22 cellular contexts compared by ENCODE assay signal in the genomic region with DNA sequence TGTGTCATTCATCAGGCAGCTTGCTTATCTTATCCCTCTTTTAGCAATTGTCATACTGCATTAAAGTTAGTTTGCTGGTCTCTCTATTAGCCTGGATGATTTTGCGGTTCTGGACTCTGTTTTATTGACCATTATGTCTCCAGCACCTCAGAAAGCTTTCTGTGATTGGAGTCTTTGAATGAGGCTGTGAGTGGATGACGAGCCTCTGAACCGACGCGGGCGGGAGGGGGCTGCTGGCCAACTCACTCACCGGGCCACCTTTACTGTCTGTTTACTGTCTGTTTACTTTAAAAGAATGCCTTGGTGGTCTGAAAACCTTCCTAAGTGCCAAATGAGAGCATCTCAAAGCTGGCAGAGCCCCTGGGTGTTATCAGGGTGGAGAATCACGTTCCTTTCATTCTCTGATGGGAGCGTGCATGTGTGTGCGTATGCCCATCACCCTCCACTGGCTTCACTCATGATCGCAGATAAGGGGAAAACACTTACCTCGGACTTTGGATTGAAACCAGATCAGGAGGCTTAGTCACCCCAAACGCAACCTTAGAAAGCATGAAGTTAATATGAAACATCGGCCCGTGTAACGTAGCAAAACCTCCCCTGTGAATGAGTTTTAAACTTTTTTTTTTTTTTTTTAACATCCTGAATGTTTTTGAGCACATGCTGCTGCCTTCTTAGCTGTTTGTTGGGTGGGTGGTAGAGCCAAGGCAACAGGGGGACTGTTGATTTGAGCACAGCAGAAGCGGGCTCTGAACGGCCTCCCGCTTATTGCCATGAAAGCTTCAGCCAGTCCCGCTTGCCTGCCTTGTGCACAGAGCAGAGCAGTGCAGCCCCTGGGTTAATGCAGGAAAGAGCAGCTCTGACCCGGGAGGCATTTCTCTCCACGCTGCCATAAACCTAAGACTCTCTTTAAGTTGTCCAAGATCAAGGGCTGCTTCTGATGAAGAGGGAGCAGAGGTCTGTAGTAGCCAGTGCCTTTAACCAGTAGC.
A peak's percentile ranks its signal among the peaks of the same experiment; 100 is the strongest.
DNase-seq lines count a peak whose midpoint lies in the region; ATAC-seq and TF ChIP-seq lines count a peak whose summit lies in the region.
"Had no signal": no experiment of that assay in that cellular context is flagged by ENCODE, and none has a peak within 500 bp of the region (broad histone marks: within the 10 kb centered on the region; RNA-seq: fewer than 3 reads in every experiment).

No MANE protein-coding gene starts in this region.

- no peak for ATAC-seq in activated naive CD8-positive, alpha-beta T cell treated with anti-CD3 and anti-CD28 coated beads, Interleukin-2, amount 50 U/mL, for 24 hours
- ATAC-seq in upper lobe of right lung (peak; percentile 25), natural killer cell (no peak), GM18858 (IDR thresholded peaks at IDR 0.05; ENCODE audit: unreplicated experiment) (no peak)
- ATAC-seq: stimulated activated naive CD8-positive, alpha-beta T cell treated with anti-CD3 and anti-CD28 coated beads, Interleukin-15, amount 100 ng/mL, for 72 hours had no signal

- no peak overlapping the region for H3K27ac ChIP-seq in upper lobe of right lung
- H3K27ac ChIP-seq: ascending aorta had no signal

- no peaks in the 10 kb centered on the region for H3K4me1 Mint-ChIP-seq in activated naive CD8-positive, alpha-beta T cell (ENCODE audit: low read depth)
- peaks cover 11% of the 10 kb centered on the region for H3K4me1 Mint-ChIP-seq in activated naive CD8-positive, alpha-beta T cell treated with anti-CD3 and anti-CD28 coated beads, Interleukin-2, amount 50 U/mL, for 24 hours
- peaks cover 53% of the 10 kb centered on the region for H3K4me1 Mint-ChIP-seq in nephron
- peaks cover 0 to 3% of the 10 kb centered on the region in 2 donors for H3K4me1 Mint-ChIP-seq in natural killer cell
- H3K4me1 Mint-ChIP-seq: immature natural killer cell had no signal

- H3K36me3 ChIP-seq in upper lobe of right lung, result no peaks in the 10 kb centered on the region
- H3K36me3 ChIP-seq: ascending aorta had no signal

- H3K27me3 Mint-ChIP-seq in activated naive CD8-positive, alpha-beta T cell, result no peaks in the 10 kb centered on the region
- H3K27me3 Mint-ChIP-seq in activated naive CD8-positive, alpha-beta T cell treated with anti-CD3 and anti-CD28 coated beads, Interleukin-2, amount 50 U/mL, for 24 hours, result peaks cover 3% of the 10 kb centered on the region
- H3K27me3 Mint-ChIP-seq in nephron (ENCODE audit: low read depth), result peaks cover 38% of the 10 kb centered on the region
- H3K27me3 Mint-ChIP-seq in natural killer cell (ENCODE audit: low read depth in 2 of 2), result peaks cover 5 to 7% of the 10 kb centered on the region in 2 donors

- intact Hi-C loops in upper lobe of right lung (cut with DNase I) (no loop called here), natural killer cell (cut with micrococcal nuclease) (no loop called here)

- no peaks in the 10 kb centered on the region for H3K36me3 Mint-ChIP-seq in activated naive CD8-positive, alpha-beta T cell
- H3K36me3 Mint-ChIP-seq in activated naive CD8-positive, alpha-beta T cell treated with anti-CD3 and anti-CD28 coated beads, Interleukin-2, amount 50 U/mL, for 24 hours (ENCODE audit: low read depth), result no peaks in the 10 kb centered on the region
- H3K36me3 Mint-ChIP-seq in nephron (ENCODE audit: low read depth) (no peaks in the 10 kb centered on the region), natural killer cell (no peaks in the 10 kb centered on the region)
- H3K36me3 Mint-ChIP-seq: CD14-positive monocyte, immature natural killer cell had no signal

- peaks cover 4% of the 10 kb centered on the region for H3K4me1 ChIP-seq in upper lobe of right lung
- H3K4me1 ChIP-seq: ascending aorta had no signal

- H3K27me3 ChIP-seq in upper lobe of right lung, result no peaks in the 10 kb centered on the region
- H3K27me3 ChIP-seq: ascending aorta had no signal

- no peak overlapping the region for H3K4me3 ChIP-seq in upper lobe of right lung
- H3K4me3 ChIP-seq: ascending aorta had no signal

- DNase-seq in activated naive CD8-positive, alpha-beta T cell treated with anti-CD3 and anti-CD28 coated beads, Interleukin-2, amount 50 U/mL, for 24 hours, result no peak
- DNase-seq in kidney tubule cell (ENCODE audit: low spot score) (peak; percentile 22), upper lobe of right lung (no peak), natural killer cell (no peak), NCI-H2029 (lab: John Stamatoyannopoulos, UW) (no peak)
- DNase-seq: activated CD4-positive, alpha-beta T cell treated with anti-CD3 and anti-CD28 coated beads for 48 hours; activated CD8-positive, alpha-beta memory T cell treated with anti-CD3 and anti-CD28 coated beads, Interleukin-2, amount 50 U/mL, for 48 hours; activated naive CD4-positive, alpha-beta T cell; DMS 273 treated with DMSO at 0.1 percent for 48 hours; GDM1; GOT3; immature natural killer cell; KG1; mesendoderm; NCI-H2081 treated with DMSO at 0.1 percent for 48 hours; NCI-H524; stimulated activated naive CD8-positive, alpha-beta T cell treated with anti-CD3 and anti-CD28 coated beads, Interleukin-15, amount 100 ng/mL, for 72 hours had no signal

- no peaks in the 10 kb centered on the region for H3K9me3 Mint-ChIP-seq in activated naive CD8-positive, alpha-beta T cell (ENCODE audit: low read depth)
- H3K9me3 Mint-ChIP-seq in activated naive CD8-positive, alpha-beta T cell treated with anti-CD3 and anti-CD28 coated beads, Interleukin-2, amount 50 U/mL, for 24 hours, result no peaks in the 10 kb centered on the region
- H3K9me3 Mint-ChIP-seq in nephron (no peaks in the 10 kb centered on the region), natural killer cell (no peaks in the 10 kb centered on the region)
- H3K9me3 Mint-ChIP-seq: immature natural killer cell; stimulated activated naive CD8-positive, alpha-beta T cell treated with anti-CD3 and anti-CD28 coated beads, Interleukin-15, amount 100 ng/mL, for 72 hours had no signal

- TF ChIP-seq CTCF in nephron (IDR thresholded peaks at IDR 0.05; ENCODE audit: unreplicated experiment in 3 of 3) (no peak), upper lobe of right lung (IDR thresholded peaks at IDR 0.05) (no peak), natural killer cell (IDR thresholded peaks at IDR 0.05) (no peak)

- H3K4me3 Mint-ChIP-seq in activated naive CD8-positive, alpha-beta T cell, result no peak overlapping the region
- no peak overlapping the region for H3K4me3 Mint-ChIP-seq in activated naive CD8-positive, alpha-beta T cell treated with anti-CD3 and anti-CD28 coated beads, Interleukin-2, amount 50 U/mL, for 24 hours
- no peak overlapping the region for H3K4me3 Mint-ChIP-seq in nephron
- H3K4me3 Mint-ChIP-seq in natural killer cell, result no peak overlapping the region
- H3K4me3 Mint-ChIP-seq: CD14-positive monocyte; immature natural killer cell; stimulated activated naive CD8-positive, alpha-beta T cell treated with anti-CD3 and anti-CD28 coated beads, Interleukin-15, amount 100 ng/mL, for 72 hours had no signal

- H3K27ac Mint-ChIP-seq in activated naive CD8-positive, alpha-beta T cell, result peak overlapping the region; percentile 41
- no peak overlapping the region for H3K27ac Mint-ChIP-seq in activated naive CD8-positive, alpha-beta T cell treated with anti-CD3 and anti-CD28 coated beads, Interleukin-2, amount 50 U/mL, for 24 hours
- H3K27ac Mint-ChIP-seq in nephron (peak overlapping the region; percentile 32 to 77 (median 33)), natural killer cell (no peak overlapping the region)
- H3K27ac Mint-ChIP-seq: immature natural killer cell had no signal

- no peaks in the 10 kb centered on the region for H3K9me3 ChIP-seq in upper lobe of right lung
- H3K9me3 ChIP-seq: ascending aorta had no signal

Comparison
In these comparisons a context has a peak if more than half of its experiments do, and no peak if none do; other contexts are left out.
1. H3K27ac Mint-ChIP-seq: peak in activated naive CD8-positive, alpha-beta T cell (single experiment) and nephron (3 of 3); none in activated naive CD8-positive, alpha-beta T cell treated with anti-CD3 and anti-CD28 coated beads, Interleukin-2, amount 50 U/mL, for 24 hours (single experiment) and natural killer cell (0 of 2).